19 cellular contexts compared by ENCODE assay signal in genomic region chr15:99129644-99130043, GRCh38. TPM values are rescaled to one million over a fixed set of nuclear protein-coding genes. Genes with fewer than 3 reads are reported as not detected.
A peak's percentile ranks its signal among the peaks of the same experiment; 100 is the strongest.
DNase-seq lines count a peak whose midpoint lies in the region; ATAC-seq, FAIRE-seq and TF ChIP-seq lines count a peak whose summit lies in the region.
"Had no signal": no experiment of that assay in that cellular context is flagged by ENCODE, and none has a peak within 500 bp of the region (broad histone marks: within the 10 kb centered on the region; RNA-seq: fewer than 3 reads in every experiment).

No MANE protein-coding gene starts in this region.

- H3K4me3 Mint-ChIP-seq in neural crest cell = no peak overlapping the region
- H3K4me3 Mint-ChIP-seq: B cell; CD4-positive, CD25-positive, alpha-beta regulatory T cell; HFFc6 had no signal

- H4K20me1 ChIP-seq in OCI-LY3 (ENCODE audit: insufficient read depth, low read length) (no peaks in the 10 kb centered on the region), endothelial cell of umbilical vein (replicated peaks; ENCODE audit: control insufficient read depth, extremely low read depth, insufficient read depth, low read length) (no peaks in the 10 kb centered on the region)

- no peak for TF ChIP-seq POLR2A in endothelial cell of umbilical vein (IDR thresholded peaks at IDR 0.05; ENCODE audit: low read depth, low read length)

- no peak overlapping the region for H2AFZ ChIP-seq in OCI-LY3 (ENCODE audit: low read depth, low read length)
- H2AFZ ChIP-seq in endothelial cell of umbilical vein (ENCODE audit: low read depth, low read length) = no peak overlapping the region
- H2AFZ ChIP-seq: PC-9 had no signal

- intact Hi-C loops in endothelial cell of umbilical vein (cut with micrococcal nuclease) = loop anchor here (1.0 kb wide), 1 partner anchor 24 kb away; the partner anchor contains the start of gene SYNM

- H3K36me3 ChIP-seq in OCI-LY3 (replicated peaks; ENCODE audit: low read depth, low read length) = no peaks in the 10 kb centered on the region
- H3K36me3 ChIP-seq in endothelial cell of umbilical vein (ENCODE audit: control insufficient read depth in 2 of 2, extremely low read depth in 1 of 2, insufficient read depth in 2 of 2, low read length in 2 of 2) = no peaks in the 10 kb centered on the region
- peaks cover 64 to 73% of the 10 kb centered on the region in 2 donors for H3K36me3 ChIP-seq in stomach smooth muscle (ENCODE audit: control insufficient read depth in 2 of 2, insufficient read depth in 2 of 2, low read length in 2 of 2)

- peaks cover 18% of the 10 kb centered on the region for H3K4me1 ChIP-seq in OCI-LY3 (ENCODE audit: low read length)
- H3K4me1 ChIP-seq in endothelial cell of umbilical vein (ENCODE audit: control insufficient read depth, extremely low read depth, insufficient read depth, low read length) = peaks cover 24% of the 10 kb centered on the region
- H3K4me1 ChIP-seq in stomach smooth muscle (ENCODE audit: control insufficient read depth, insufficient read depth, low read length) = peaks cover 92% of the 10 kb centered on the region

- TSS peak; percentile 62 for BruUV-seq in endothelial cell of umbilical vein (replicated peaks; lab: Mats Ljungman, UMichigan)

- H3K9me1 ChIP-seq in endothelial cell of umbilical vein (replicated peaks; ENCODE audit: control insufficient read depth, extremely low read depth, insufficient read depth, low read length) = no peaks in the 10 kb centered on the region

- H3K27ac ChIP-seq in OCI-LY3 (ENCODE audit: low read length) (no peak overlapping the region), endothelial cell of umbilical vein (ENCODE audit: insufficient read depth, low read depth, low read length) (peak overlapping the region; percentile 79), stomach smooth muscle (ENCODE audit: low read length) (peak overlapping the region; percentile 93)
- H3K27ac ChIP-seq: PC-9, SJCRH30 had no signal

- H3K27ac Mint-ChIP-seq in neural crest cell (ENCODE audit: unreplicated experiment) = peak overlapping the region; percentile 63
- H3K27ac Mint-ChIP-seq in activated naive CD4-positive, alpha-beta T cell treated with anti-CD3 and anti-CD28 coated beads, Interleukin-2, amount 50 U/mL, for 72 hours = peak overlapping the region in 1 of 2 donors; percentile 6
- H3K27ac Mint-ChIP-seq: B cell; CD4-positive, CD25-positive, alpha-beta regulatory T cell; HFFc6 had no signal

- H3K27me3 ChIP-seq in OCI-LY3 (ENCODE audit: low read depth, low read length) = peaks cover 84% of the 10 kb centered on the region
- H3K27me3 ChIP-seq in endothelial cell of umbilical vein (ENCODE audit: control insufficient read depth in 2 of 2, insufficient read depth in 2 of 2, low read length in 2 of 2) = no peaks in the 10 kb centered on the region
- no peaks in the 10 kb centered on the region for H3K27me3 ChIP-seq in stomach smooth muscle (ENCODE audit: control insufficient read depth in 1 of 2, insufficient read depth in 2 of 2, low read length in 2 of 2)
- H3K27me3 ChIP-seq: SJCRH30 had no signal

- peaks cover 17% of the 10 kb centered on the region for H3K4me1 Mint-ChIP-seq in neural crest cell
- H3K4me1 Mint-ChIP-seq: CD4-positive, CD25-positive, alpha-beta regulatory T cell had no signal

- H3K9ac ChIP-seq in OCI-LY3 (ENCODE audit: low read length) (peak overlapping the region; percentile 16), endothelial cell of umbilical vein (replicated peaks; ENCODE audit: extremely low read depth, insufficient read depth, low read length) (peak overlapping the region; percentile 13), stomach smooth muscle (ENCODE audit: low read length in 2 of 2) (peak overlapping the region; percentile 21 to 60)

- H3K4me3 ChIP-seq in OCI-LY3 (ENCODE audit: low read length) = peak overlapping the region; percentile 78
- H3K4me3 ChIP-seq in endothelial cell of umbilical vein (replicated peaks in 1 of 3; ENCODE audit: insufficient read depth in 1 of 3, low read depth in 1 of 3, low read length in 3 of 3) = no peak overlapping the region
- peak overlapping the region in 1 of 2 donors; percentile 47 for H3K4me3 ChIP-seq in stomach smooth muscle (ENCODE audit: low read length in 2 of 2)
- H3K4me3 ChIP-seq: PC-9, SJCRH30 had no signal

- ATAC-seq in activated naive CD4-positive, alpha-beta T cell treated with anti-CD3 and anti-CD28 coated beads, Interleukin-2, amount 50 U/mL, for 72 hours = no peak
- ATAC-seq in GM18517 (IDR thresholded peaks at IDR 0.05; ENCODE audit: unreplicated experiment) = no peak

- peaks cover 21% of the 10 kb centered on the region for H3K36me3 Mint-ChIP-seq in neural crest cell (ENCODE audit: low read depth)
- H3K36me3 Mint-ChIP-seq in activated naive CD4-positive, alpha-beta T cell treated with anti-CD3 and anti-CD28 coated beads, Interleukin-2, amount 50 U/mL, for 72 hours = no peaks in the 10 kb centered on the region
- H3K36me3 Mint-ChIP-seq: CD4-positive, CD25-positive, alpha-beta regulatory T cell had no signal

- no peak for DNase-seq in endothelial cell of umbilical vein (ENCODE audit: low read depth, low spot score)
- no peak for DNase-seq in neural crest cell (ENCODE audit: low read depth, low spot score)
- DNase-seq in DMS79 (lab: John Stamatoyannopoulos, UW) = no peak
- DNase-seq in activated naive CD4-positive, alpha-beta T cell treated with anti-CD3 and anti-CD28 coated beads, Interleukin-2, amount 50 U/mL, for 72 hours (ENCODE audit: low spot score in 2 of 2) = no peak
- DNase-seq: ACHN; Caco-2; CD4-positive, CD25-positive, alpha-beta regulatory T cell; HFFc6; NCI-H187; NCI-H2171; NCI-H446 treated with DMSO at 0.1 percent for 48 hours; SJCRH30 had no signal

- no peak for FAIRE-seq in endothelial cell of umbilical vein (lab: Jason Lieb, UNC)
- FAIRE-seq: H54 had no signal

- H3K9me3 Mint-ChIP-seq in neural crest cell = no peaks in the 10 kb centered on the region
- H3K9me3 Mint-ChIP-seq in activated naive CD4-positive, alpha-beta T cell treated with anti-CD3 and anti-CD28 coated beads, Interleukin-2, amount 50 U/mL, for 72 hours = no peaks in the 10 kb centered on the region
- H3K9me3 Mint-ChIP-seq: CD4-positive, CD25-positive, alpha-beta regulatory T cell; HFFc6 had no signal

- POLR2A ChIA-PET in endothelial cell of umbilical vein (lab: Charles Lee) = no interaction called here

- H3K27me3 Mint-ChIP-seq in neural crest cell (ENCODE audit: low read depth) = no peaks in the 10 kb centered on the region
- H3K27me3 Mint-ChIP-seq: CD4-positive, CD25-positive, alpha-beta regulatory T cell had no signal

- TF ChIP-seq CTCF in OCI-LY3 (IDR thresholded peaks at IDR 0.05; ENCODE audit: low read depth, low read length) (no peak), endothelial cell of umbilical vein (IDR thresholded peaks at IDR 0.05; ENCODE audit: extremely low read depth in 1 of 2, insufficient read depth in 1 of 2, low read depth in 1 of 2, low read length in 2 of 2) (no peak), neural crest cell (conservative IDR thresholded peaks at IDR 0.05) (no peak)

- H3K79me2 ChIP-seq in OCI-LY3 (ENCODE audit: low read length) (no peaks in the 10 kb centered on the region), endothelial cell of umbilical vein (ENCODE audit: control insufficient read depth, insufficient read depth, low read length) (no peaks in the 10 kb centered on the region)

- peak overlapping the region; percentile 97 for H3K4me2 ChIP-seq in OCI-LY3 (ENCODE audit: low read length)
- peak overlapping the region; percentile 67 for H3K4me2 ChIP-seq in endothelial cell of umbilical vein (ENCODE audit: insufficient read depth, low read length)

- no peaks in the 10 kb centered on the region for H3K9me3 ChIP-seq in OCI-LY3 (ENCODE audit: insufficient read depth, low read length)
- H3K9me3 ChIP-seq in endothelial cell of umbilical vein (replicated peaks; ENCODE audit: control insufficient read depth, insufficient read depth, low read length) = no peaks in the 10 kb centered on the region
- no peaks in the 10 kb centered on the region for H3K9me3 ChIP-seq in stomach smooth muscle (ENCODE audit: control insufficient read depth in 2 of 2, low read length in 2 of 2)
- H3K9me3 ChIP-seq: Caco-2, SJCRH30 had no signal

- CTCF ChIA-PET in endothelial cell of umbilical vein (lab: Charles Lee) = interaction anchor here (1.2 to 2.1 kb wide), 3 partner anchors 24 to 31 kb away, joined by 4 to 7 read pairs (median 5); partner anchors contain the start of gene SYNM

- dilution Hi-C loops in endothelial cell of umbilical vein (cut with MboI; ENCODE audit: extremely low pct_ligation_motif_present, low sequenced_read_pairs) = no loop called here

TF ChIP-seq in endothelial cell of umbilical vein, 7 proteins besides CTCF, POLR2A, EP300 and RAD21:
- TF ChIP-seq MAX (IDR thresholded peaks at IDR 0.05; ENCODE audit: insufficient read depth, insufficient read length) = no peak
- no peak for TF ChIP-seq EZH2 (IDR thresholded peaks at IDR 0.05; ENCODE audit: borderline replicate concordance, low read depth, low read length, severe bottlenecking)
- no peak for TF ChIP-seq MYC (IDR thresholded peaks at IDR 0.05; ENCODE audit: low read depth, low read length)
- no peak for TF ChIP-seq GATA2 (IDR thresholded peaks at IDR 0.05; ENCODE audit: insufficient read depth, insufficient read length, low read depth, low read length)
- TF ChIP-seq POLR2AphosphoS5 (IDR thresholded peaks at IDR 0.05; ENCODE audit: insufficient read depth, low read depth, low read length) = no peak
- no peak for TF ChIP-seq FOS (IDR thresholded peaks at IDR 0.05; ENCODE audit: borderline replicate concordance, insufficient read depth, low read length)
- no peak for TF ChIP-seq JUN (IDR thresholded peaks at IDR 0.05; ENCODE audit: borderline replicate concordance, insufficient read depth, insufficient read length, low read depth)

RNA-seq across cellular contexts. Expression of gene SYNM, which starts 24.8 kb away (rescaled TPM):
- total RNA-seq in endothelial cell of umbilical vein (10.2 and 20.4 TPM in 2 replicates), neural crest cell (3.1 and 3.5 TPM in 2 replicates)
- 2.7 and 3.7 TPM in 2 replicates for polyA plus RNA-seq in endothelial cell of umbilical vein
- 2.4 and 2.5 TPM in 2 replicates for polyA plus RNA-seq in endothelial cell of umbilical vein (2011; cell fraction: cytosol; rRNA removed)
- polyA plus RNA-seq in endothelial cell of umbilical vein (2011; cell fraction: nucleus; rRNA removed) = 6.9 and 7.4 TPM in 2 replicates
- 3.8 and 7.3 TPM in 2 replicates for polyA plus RNA-seq in endothelial cell of umbilical vein (2012)
- polyA minus RNA-seq in endothelial cell of umbilical vein = 7.1 and 7.4 TPM in 2 replicates
- 21.7 TPM for polyA minus RNA-seq in endothelial cell of umbilical vein (2011; cell fraction: cytosol; rRNA and poly(A)+ RNA removed)
- polyA minus RNA-seq in endothelial cell of umbilical vein (2011; cell fraction: nucleus; rRNA and poly(A)+ RNA removed) = 3.9 and 5.2 TPM in 2 replicates
- total RNA-seq in activated naive CD4-positive, alpha-beta T cell treated with anti-CD3 and anti-CD28 coated beads, Interleukin-2, amount 50 U/mL, for 72 hours = under 1 TPM; 0.16 to 0.43 TPM
- total RNA-seq: HT-29 had no signal
